In the genomic region with DNA sequence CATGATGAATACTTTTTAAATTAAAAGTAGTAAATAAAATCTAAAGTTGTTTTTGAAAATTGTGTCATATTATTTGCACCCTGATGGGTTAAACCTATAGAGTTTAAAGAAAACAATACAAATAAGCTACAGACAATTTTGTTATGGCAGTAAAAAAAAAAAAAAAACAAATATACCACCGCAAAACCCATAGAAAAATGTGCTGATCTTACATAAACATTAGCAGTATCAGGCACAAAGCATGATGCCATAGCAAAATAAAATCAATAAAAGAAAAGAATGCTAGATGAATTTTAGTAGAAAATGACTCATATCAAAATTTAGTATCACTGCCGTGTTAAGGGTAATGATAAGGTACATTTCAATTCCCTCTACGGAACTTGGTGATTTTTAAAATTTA, we compare ENCODE assay signal across 4 cellular contexts.
TF ChIP-seq lines count a peak whose summit lies in the region.

No MANE protein-coding gene starts in this region.

TF ChIP-seq in HepG2, 621 proteins besides CTCF, POLR2A, EP300 and RAD21:
- TF ChIP-seq NFIB (CRISPR knock-in tag; IDR thresholded peaks at IDR 0.05; ENCODE audit: borderline replicate concordance) (no peak), SYNCRIP (IDR thresholded peaks at IDR 0.05; ENCODE audit: insufficient read depth, low read depth, low read length) (no peak), MAFF (IDR thresholded peaks at IDR 0.05; ENCODE audit: low read depth, low read length) (peak; percentile 26; the same call in 1 of the 2 replicates), ZNF441 (CRISPR knock-in tag; IDR thresholded peaks at IDR 0.05; ENCODE audit: borderline replicate concordance) (no peak), ZIK1 (CRISPR knock-in tag; IDR thresholded peaks at IDR 0.05; ENCODE audit: borderline replicate concordance, low read depth) (no peak), SNAPC2 (CRISPR knock-in tag; IDR thresholded peaks at IDR 0.05) (no peak), NFYB (CRISPR knock-in tag; IDR thresholded peaks at IDR 0.05) (no peak), MAFK (conservative IDR thresholded peaks at IDR 0.05 in 1 of 2, IDR thresholded peaks at IDR 0.05 in 1 of 2; ENCODE audit: low read length in 2 of 2) (peak in 1 of 2 experiments; percentile 50; a peak in 1 of 4 replicates)

TF ChIP-seq in A549, 52 proteins besides CTCF, POLR2A, EP300 and RAD21:
- TF ChIP-seq MAFK (IDR thresholded peaks at IDR 0.05; ENCODE audit: partially characterized antibody) (peak; percentile 3), ZFP36 (IDR thresholded peaks at IDR 0.05; ENCODE audit: borderline replicate concordance, partially characterized antibody) (no peak)
TF ChIP-seq in A549: peak in this region for 1.

TF ChIP-seq in IMR-90, 13 proteins besides CTCF, POLR2A, EP300 and RAD21:
- TF ChIP-seq BHLHE40 (IDR thresholded peaks at IDR 0.05; ENCODE audit: low read depth, low read length) = no peak
- peak; percentile 31; the same call in 1 of the 2 replicates for TF ChIP-seq MAFK (IDR thresholded peaks at IDR 0.05; ENCODE audit: low read depth, low read length)

TF ChIP-seq in K562, 482 proteins besides CTCF, POLR2A, EP300 and RAD21:
- TF ChIP-seq, protein P1, sequence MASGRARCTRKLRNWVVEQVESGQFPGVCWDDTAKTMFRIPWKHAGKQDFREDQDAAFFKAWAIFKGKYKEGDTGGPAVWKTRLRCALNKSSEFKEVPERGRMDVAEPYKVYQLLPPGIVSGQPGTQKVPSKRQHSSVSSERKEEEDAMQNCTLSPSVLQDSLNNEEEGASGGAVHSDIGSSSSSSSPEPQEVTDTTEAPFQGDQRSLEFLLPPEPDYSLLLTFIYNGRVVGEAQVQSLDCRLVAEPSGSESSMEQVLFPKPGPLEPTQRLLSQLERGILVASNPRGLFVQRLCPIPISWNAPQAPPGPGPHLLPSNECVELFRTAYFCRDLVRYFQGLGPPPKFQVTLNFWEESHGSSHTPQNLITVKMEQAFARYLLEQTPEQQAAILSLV (tag; IDR thresholded peaks at IDR 0.05) = no peak
- TF ChIP-seq CBX3 (IDR thresholded peaks at IDR 0.05; ENCODE audit: borderline replicate concordance in 1 of 2, low read length in 2 of 2) = no peak
- TF ChIP-seq NFRKB (IDR thresholded peaks at IDR 0.05; ENCODE audit: low read depth) = no peak
- TF ChIP-seq ZNF384 (IDR thresholded peaks at IDR 0.05; ENCODE audit: low read depth, low read length) = no peak
- no peak for TF ChIP-seq ZNF354B (CRISPR knock-in tag; IDR thresholded peaks at IDR 0.05)
- no peak for TF ChIP-seq ZNF165 (CRISPR knock-in tag; IDR thresholded peaks at IDR 0.05; ENCODE audit: borderline replicate concordance)
- TF ChIP-seq ZNF316 (IDR thresholded peaks at IDR 0.05) = peak; percentile 57
- 0 out of 2 replicates have a peak, but pooled peaks have one; percentile 8 for TF ChIP-seq C11orf30 (IDR thresholded peaks at IDR 0.05; ENCODE audit: low read depth)
- TF ChIP-seq, protein P2, sequence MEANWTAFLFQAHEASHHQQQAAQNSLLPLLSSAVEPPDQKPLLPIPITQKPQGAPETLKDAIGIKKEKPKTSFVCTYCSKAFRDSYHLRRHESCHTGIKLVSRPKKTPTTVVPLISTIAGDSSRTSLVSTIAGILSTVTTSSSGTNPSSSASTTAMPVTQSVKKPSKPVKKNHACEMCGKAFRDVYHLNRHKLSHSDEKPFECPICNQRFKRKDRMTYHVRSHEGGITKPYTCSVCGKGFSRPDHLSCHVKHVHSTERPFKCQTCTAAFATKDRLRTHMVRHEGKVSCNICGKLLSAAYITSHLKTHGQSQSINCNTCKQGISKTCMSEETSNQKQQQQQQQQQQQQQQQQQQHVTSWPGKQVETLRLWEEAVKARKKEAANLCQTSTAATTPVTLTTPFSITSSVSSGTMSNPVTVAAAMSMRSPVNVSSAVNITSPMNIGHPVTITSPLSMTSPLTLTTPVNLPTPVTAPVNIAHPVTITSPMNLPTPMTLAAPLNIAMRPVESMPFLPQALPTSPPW (CRISPR knock-in tag; IDR thresholded peaks at IDR 0.05) = no peak
- TF ChIP-seq, protein P3, sequence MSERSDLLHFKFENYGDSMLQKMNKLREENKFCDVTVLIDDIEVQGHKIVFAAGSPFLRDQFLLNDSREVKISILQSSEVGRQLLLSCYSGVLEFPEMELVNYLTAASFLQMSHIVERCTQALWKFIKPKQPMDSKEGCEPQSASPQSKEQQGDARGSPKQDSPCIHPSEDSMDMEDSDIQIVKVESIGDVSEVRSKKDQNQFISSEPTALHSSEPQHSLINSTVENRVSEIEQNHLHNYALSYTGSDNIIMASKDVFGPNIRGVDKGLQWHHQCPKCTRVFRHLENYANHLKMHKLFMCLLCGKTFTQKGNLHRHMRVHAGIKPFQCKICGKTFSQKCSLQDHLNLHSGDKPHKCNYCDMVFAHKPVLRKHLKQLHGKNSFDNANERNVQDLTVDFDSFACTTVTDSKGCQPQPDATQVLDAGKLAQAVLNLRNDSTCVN (CRISPR knock-in tag; IDR thresholded peaks at IDR 0.05) = no peak
- no peak for TF ChIP-seq PHF21A (IDR thresholded peaks at IDR 0.05; ENCODE audit: borderline replicate concordance, low read depth)
- TF ChIP-seq, protein P4, sequence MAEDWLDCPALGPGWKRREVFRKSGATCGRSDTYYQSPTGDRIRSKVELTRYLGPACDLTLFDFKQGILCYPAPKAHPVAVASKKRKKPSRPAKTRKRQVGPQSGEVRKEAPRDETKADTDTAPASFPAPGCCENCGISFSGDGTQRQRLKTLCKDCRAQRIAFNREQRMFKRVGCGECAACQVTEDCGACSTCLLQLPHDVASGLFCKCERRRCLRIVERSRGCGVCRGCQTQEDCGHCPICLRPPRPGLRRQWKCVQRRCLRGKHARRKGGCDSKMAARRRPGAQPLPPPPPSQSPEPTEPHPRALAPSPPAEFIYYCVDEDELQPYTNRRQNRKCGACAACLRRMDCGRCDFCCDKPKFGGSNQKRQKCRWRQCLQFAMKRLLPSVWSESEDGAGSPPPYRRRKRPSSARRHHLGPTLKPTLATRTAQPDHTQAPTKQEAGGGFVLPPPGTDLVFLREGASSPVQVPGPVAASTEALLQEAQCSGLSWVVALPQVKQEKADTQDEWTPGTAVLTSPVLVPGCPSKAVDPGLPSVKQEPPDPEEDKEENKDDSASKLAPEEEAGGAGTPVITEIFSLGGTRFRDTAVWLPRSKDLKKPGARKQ (CRISPR knock-in tag; IDR thresholded peaks at IDR 0.05) = no peak
TF ChIP-seq in K562: peak in this region for 2.
